10 cellular contexts compared by ENCODE assay signal in the genomic region with DNA sequence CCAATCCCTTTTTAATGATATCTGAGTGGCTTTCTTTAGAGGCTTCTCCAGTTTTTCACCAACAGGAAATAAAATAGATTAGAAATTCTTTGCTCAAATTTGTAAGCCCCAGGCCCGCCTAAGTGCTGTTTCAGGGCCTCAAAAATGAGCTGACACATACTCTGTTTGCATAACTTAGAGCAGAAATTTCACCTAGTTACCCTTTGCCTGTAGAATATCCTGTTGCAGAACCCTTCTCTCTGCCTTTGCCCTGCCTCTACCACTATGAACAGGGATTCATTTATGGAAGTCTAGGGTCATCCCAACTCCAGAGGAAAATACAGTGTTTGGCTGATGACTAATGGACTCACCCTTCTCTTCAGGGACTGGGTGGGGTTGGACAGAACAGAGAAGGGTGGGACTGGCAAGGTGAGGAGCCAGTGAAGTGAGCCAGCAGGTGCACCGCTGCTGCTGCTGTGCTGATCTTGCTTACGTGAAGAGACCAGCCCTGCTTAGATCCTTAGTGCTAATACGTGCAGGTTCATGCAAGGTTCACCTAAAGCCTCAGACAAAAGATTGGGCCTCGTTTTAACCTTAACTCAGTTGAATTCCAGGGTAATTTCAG. TPM values are rescaled to one million over a fixed set of nuclear protein-coding genes. Genes with fewer than 3 reads are reported as not detected.
DNase-seq lines count a peak whose midpoint lies in the region; TF ChIP-seq lines count a peak whose summit lies in the region.
"Had no signal": no experiment of that assay in that cellular context is flagged by ENCODE, and none has a peak within 500 bp of the region (broad histone marks: within the 10 kb centered on the region; RNA-seq: fewer than 3 reads in every experiment).

No MANE protein-coding gene starts in this region.

- CTCF ChIA-PET in activated CD4-positive, alpha-beta T cell treated with anti-CD3 and anti-CD28 coated beads, Interleukin-2, amount 10 ng/mL, durations not matched to agents 7 days and 5 days (lab: Charles Lee): interaction anchor here (0.7 to 1.5 kb wide), 2 partner anchors 21 to 912 kb away, joined by 3 to 4 read pairs; no protein-coding TSS in a partner anchor

- H3K27me3 ChIP-seq in Peyer's patch (no peaks in the 10 kb centered on the region), hepatocyte (no peaks in the 10 kb centered on the region), stomach (no peaks in the 10 kb centered on the region)

- H3K36me3 ChIP-seq in Peyer's patch: no peaks in the 10 kb centered on the region
- H3K36me3 ChIP-seq in hepatocyte (replicated peaks; ENCODE audit: insufficient read depth, low read depth): no peaks in the 10 kb centered on the region
- no peaks in the 10 kb centered on the region for H3K36me3 ChIP-seq in stomach

- H3K4me1 Mint-ChIP-seq in activated CD4-positive, alpha-beta T cell treated with anti-CD3 and anti-CD28 coated beads, Interleukin-2, amount 10 ng/mL, durations not matched to agents 7 days and 5 days: peaks cover 37% of the 10 kb centered on the region

- no peaks in the 10 kb centered on the region for H3K9me3 ChIP-seq in Peyer's patch
- no peaks in the 10 kb centered on the region for H3K9me3 ChIP-seq in hepatocyte (ENCODE audit: low read depth)
- H3K9me3 ChIP-seq in stomach: no peaks in the 10 kb centered on the region

- peaks cover 55% of the 10 kb centered on the region for H3K79me2 ChIP-seq in hepatocyte

- intact Hi-C loops in stomach (cut with DNase I; ENCODE audit: low total_unique reads): no loop called here

- POLR2A ChIA-PET in activated CD4-positive, alpha-beta T cell treated with anti-CD3 and anti-CD28 coated beads, Interleukin-2, amount 10 ng/mL, durations not matched to agents 7 days and 5 days (lab: Charles Lee): no interaction called here

- H4K20me1 ChIP-seq in hepatocyte (ENCODE audit: insufficient read depth, poor library complexity, severe bottlenecking): no peaks in the 10 kb centered on the region

- H2AFZ ChIP-seq in hepatocyte: no peak overlapping the region

- TF ChIP-seq POLR2A in Peyer's patch (IDR thresholded peaks at IDR 0.05): peak in 1 of 2 donors; percentile 27
- TF ChIP-seq POLR2A in stomach (IDR thresholded peaks at IDR 0.05): no peak

- no peaks in the 10 kb centered on the region for H3K27me3 Mint-ChIP-seq in activated CD4-positive, alpha-beta T cell treated with anti-CD3 and anti-CD28 coated beads, Interleukin-2, amount 10 ng/mL, durations not matched to agents 7 days and 5 days

- no peak for DNase-seq in activated CD4-positive, alpha-beta T cell treated with anti-CD3 and anti-CD28 coated beads, Interleukin-2, amount 10 ng/mL, durations not matched to agents 7 days and 5 days
- no peak for DNase-seq in activated CD4-positive, alpha-beta T cell treated with anti-CD3 and anti-CD28 coated beads, Interleukin-2, amount 50 U/mL, for 4 hours
- DNase-seq in Peyer's patch (peak in 2 of 3 donors; percentile 68 to 79), hepatocyte (ENCODE audit: low spot score) (peak; percentile 53), stomach (peak; percentile 39), SW 1271 (lab: John Stamatoyannopoulos, UW) (no peak), inferior parietal cortex (ENCODE audit: extremely low spot score) (no peak)
- DNase-seq in stimulated activated CD8-positive, alpha-beta memory T cell treated with anti-CD3 and anti-CD28 coated beads, Interleukin-4, amount 100 ng/mL, for 48 hours: no peak
- DNase-seq: Kasumi-1 had no signal

- H3K4me2 ChIP-seq in hepatocyte: peak overlapping the region; percentile 42

- peak overlapping the region in 3 of 4 donors; percentile 50 to 78 (median 55) for H3K27ac ChIP-seq in Peyer's patch
- peak overlapping the region; percentile 64 for H3K27ac ChIP-seq in hepatocyte
- peak overlapping the region in 3 of 5 donors; percentile 4 to 56 (median 47) for H3K27ac ChIP-seq in stomach

- WGBS in hepatocyte (ENCODE audit: low lambda C conversion rate, missing lambda C conversion rate): 61% methylated on average over 5 of the region's 5 CpGs
- 37 to 61% (median 52%) methylated on average over 5 of the region's 5 CpGs for WGBS in stomach, 5 donors

- peak overlapping the region; percentile 36 for H3K27ac Mint-ChIP-seq in activated CD4-positive, alpha-beta T cell treated with anti-CD3 and anti-CD28 coated beads, Interleukin-2, amount 10 ng/mL, durations not matched to agents 7 days and 5 days
- H3K27ac Mint-ChIP-seq: WTC11 had no signal

- H3K4me3 Mint-ChIP-seq in activated CD4-positive, alpha-beta T cell treated with anti-CD3 and anti-CD28 coated beads, Interleukin-2, amount 10 ng/mL, durations not matched to agents 7 days and 5 days: no peak overlapping the region
- H3K4me3 Mint-ChIP-seq: WTC11 had no signal

- no peak for TF ChIP-seq EP300 in stomach (IDR thresholded peaks at IDR 0.05)

- H3K9me3 Mint-ChIP-seq in activated CD4-positive, alpha-beta T cell treated with anti-CD3 and anti-CD28 coated beads, Interleukin-2, amount 10 ng/mL, durations not matched to agents 7 days and 5 days: peaks cover 2% of the 10 kb centered on the region
- H3K9me3 Mint-ChIP-seq: WTC11 had no signal

- H3K36me3 Mint-ChIP-seq in activated CD4-positive, alpha-beta T cell treated with anti-CD3 and anti-CD28 coated beads, Interleukin-2, amount 10 ng/mL, durations not matched to agents 7 days and 5 days (ENCODE audit: low read depth): peaks cover 28% of the 10 kb centered on the region
- H3K36me3 Mint-ChIP-seq: WTC11 had no signal

- TF ChIP-seq CTCF in Peyer's patch (IDR thresholded peaks at IDR 0.05) (no peak), hepatocyte (IDR thresholded peaks at IDR 0.05; ENCODE audit: poor library complexity) (no peak), stomach (IDR thresholded peaks at IDR 0.05) (no peak)

- H3K4me1 ChIP-seq in Peyer's patch: peaks cover 0 to 29% (median 5%) of the 10 kb centered on the region in 4 donors
- H3K4me1 ChIP-seq in hepatocyte (ENCODE audit: insufficient read depth): no peaks in the 10 kb centered on the region
- H3K4me1 ChIP-seq in stomach: peaks cover 0 to 86% (median 42%) of the 10 kb centered on the region in 4 donors

- no peaks in the 10 kb centered on the region for H3K9me2 ChIP-seq in hepatocyte (replicated peaks; ENCODE audit: insufficient read depth)

- H3K4me3 ChIP-seq in Peyer's patch (no peak overlapping the region), hepatocyte (no peak overlapping the region), stomach (no peak overlapping the region)

RNA-seq across cellular contexts. Expression of a gene that starts 22.8 kb away (rescaled TPM):
- 100 to 1,000 TPM; 117 to 139 TPM for total RNA-seq in activated CD4-positive, alpha-beta T cell treated with anti-CD3 and anti-CD28 coated beads, Interleukin-2, amount 10 ng/mL, durations not matched to agents 7 days and 5 days
- total RNA-seq in Peyer's patch: 10 to 100 TPM; 21.6 to 44.6 (median 32.9) TPM
- total RNA-seq in hepatocyte: 22.4 and 25.3 TPM in 2 replicates
- 29.1 and 30.3 TPM in 2 replicates for polyA plus RNA-seq in hepatocyte
- total RNA-seq in stomach: 10 to 100 TPM in 2 of 5 donors, 1 to 10 TPM in 2, not detected in 1; 2.2 to 79.4 (median 24.1) TPM
- 10 to 100 TPM; 40.0 to 52.7 (median 48.7) TPM for polyA plus RNA-seq in stomach

RNA-seq across cellular contexts. Expression of a gene that starts 23.2 kb away (rescaled TPM):
- total RNA-seq in activated CD4-positive, alpha-beta T cell treated with anti-CD3 and anti-CD28 coated beads, Interleukin-2, amount 10 ng/mL, durations not matched to agents 7 days and 5 days: 10 to 100 TPM; 43.5 to 53.2 TPM
- 10 to 100 TPM; 14.9 to 36.8 (median 26.5) TPM for total RNA-seq in Peyer's patch
- total RNA-seq in hepatocyte: 13.6 and 18.5 TPM in 2 replicates
- polyA plus RNA-seq in hepatocyte: 14.1 and 16.1 TPM in 2 replicates
- 10 to 100 TPM in 4 of 5 donors, 1 to 10 TPM in 1; 1.2 to 22.2 (median 12.3) TPM for total RNA-seq in stomach
- 10 to 100 TPM; 44.8 to 73.3 (median 53.0) TPM for polyA plus RNA-seq in stomach

Comparison
In these comparisons a context has a peak if more than half of its experiments do, and no peak if none do; other contexts are left out.
1. DNase-seq: peak in Peyer's patch (2 of 3), hepatocyte (single experiment) and stomach (single experiment); none in activated CD4-positive, alpha-beta T cell treated with anti-CD3 and anti-CD28 coated beads, Interleukin-2, amount 10 ng/mL, durations not matched to agents 7 days and 5 days (single experiment), activated CD4-positive, alpha-beta T cell treated with anti-CD3 and anti-CD28 coated beads, Interleukin-2, amount 50 U/mL, for 4 hours (0 of 2), SW 1271 (0 of 2), stimulated activated CD8-positive, alpha-beta memory T cell treated with anti-CD3 and anti-CD28 coated beads, Interleukin-4, amount 100 ng/mL, for 48 hours (single experiment) and inferior parietal cortex (single experiment).
2. Peak in every context shown above with its lines, with median percentiles within 50 percentile points of each other: H3K27ac ChIP-seq.